In the genomic region with DNA sequence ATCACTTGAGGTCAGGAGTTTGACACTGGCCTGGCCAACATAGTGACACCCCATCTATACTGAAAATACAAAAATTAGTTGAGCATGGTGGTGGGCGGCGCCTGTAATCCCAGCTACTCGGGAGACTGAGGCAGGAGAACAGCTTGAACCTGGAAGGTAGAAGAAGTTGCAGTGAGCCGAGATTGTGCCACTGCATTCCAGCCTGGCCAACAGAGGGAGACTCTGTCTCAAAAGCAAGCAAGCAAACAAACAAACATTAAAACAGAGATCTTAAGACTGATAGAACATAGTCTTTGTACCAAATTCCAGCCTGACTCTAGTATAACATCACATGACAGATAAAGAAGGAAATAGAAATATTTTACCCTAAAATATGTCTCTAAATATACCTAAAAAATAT, we compare ENCODE assay signal across 16 cellular contexts.
DNase-seq lines count a peak whose midpoint lies in the region; TF ChIP-seq lines count a peak whose summit lies in the region.
"Had no signal": no experiment of that assay in that cellular context is flagged by ENCODE, and none has a peak within 500 bp of the region (broad histone marks: within the 10 kb centered on the region; RNA-seq: fewer than 3 reads in every experiment).

No MANE protein-coding gene starts in this region.

- H3K36me3 Mint-ChIP-seq in endothelial cell (ENCODE audit: low read depth, unreplicated experiment) = peaks cover 3% of the 10 kb centered on the region

- no peak overlapping the region for H3K4me3 Mint-ChIP-seq in endothelial cell (ENCODE audit: unreplicated experiment)
- H3K4me3 Mint-ChIP-seq: T-helper 2 cell treated with Interferon-gamma antibody and Interleukin-4, amounts not matched to agents 5 μg/mL and 100 μg/mL, for 36 hours had no signal

- DNase-seq in DMS53 (lab: John Stamatoyannopoulos, UW) = peak; percentile 20
- no peak for DNase-seq in DMS53 treated with DMSO at 0.1 percent for 48 hours (lab: John Stamatoyannopoulos, UW; ENCODE audit: unreplicated experiment)
- DNase-seq in adrenal gland = no peak
- DNase-seq in foreskin melanocyte = peak; percentile 32
- DNase-seq in islet precursor cell = no peak
- no peak for DNase-seq in NCI-H1048 (lab: John Stamatoyannopoulos, UW)
- DNase-seq in endothelial cell (ENCODE audit: low spot score) = no peak
- DNase-seq: 8988T; activated CD4-positive, alpha-beta T cell treated with anti-CD3 and anti-CD28 coated beads, Interleukin-2, amount 50 U/mL, for 4 hours; anterior cingulate cortex; HCEC 1CT; NCI-H1436 treated with DMSO at 0.1 percent for 48 hours; NCI-H510A; nucleus accumbens had no signal

- H3K9me3 ChIP-seq in adrenal gland (replicated peaks in 1 of 3) = no peaks in the 10 kb centered on the region
- H3K9me3 ChIP-seq in subcutaneous abdominal adipose tissue (ENCODE audit: control insufficient read depth in 5 of 5, low read length in 5 of 5) = no peaks in the 10 kb centered on the region

- H3K4me1 ChIP-seq in adrenal gland (replicated peaks in 1 of 2) = no peaks in the 10 kb centered on the region
- peaks cover 0 to 12% (median 2%) of the 10 kb centered on the region in 5 donors for H3K4me1 ChIP-seq in subcutaneous abdominal adipose tissue (ENCODE audit: control insufficient read depth in 5 of 5, insufficient read depth in 5 of 5, low read length in 5 of 5)

- H3K9me3 Mint-ChIP-seq in endothelial cell (ENCODE audit: unreplicated experiment) = no peaks in the 10 kb centered on the region

- no peak for TF ChIP-seq POLR2A in adrenal gland (IDR thresholded peaks at IDR 0.05)

- no peak overlapping the region for H3K27ac ChIP-seq in adrenal gland
- peak overlapping the region; percentile 37 for H3K27ac ChIP-seq in subcutaneous abdominal adipose tissue (ENCODE audit: low read depth, low read length)

- H3K9ac ChIP-seq in subcutaneous abdominal adipose tissue (ENCODE audit: low read length in 5 of 5) = no peak overlapping the region

- H3K27me3 ChIP-seq in adrenal gland (no peaks in the 10 kb centered on the region), subcutaneous abdominal adipose tissue (ENCODE audit: control insufficient read depth in 5 of 5, insufficient read depth in 4 of 5, low read length in 5 of 5) (no peaks in the 10 kb centered on the region)

- no peaks in the 10 kb centered on the region for H3K27me3 Mint-ChIP-seq in endothelial cell (ENCODE audit: unreplicated experiment)

- peak in 4 of 6 experiments; percentile 10 to 40 (median 36) for TF ChIP-seq CTCF in adrenal gland (IDR thresholded peaks at IDR 0.05)
- no peak for TF ChIP-seq CTCF in endothelial cell (IDR thresholded peaks at IDR 0.05; ENCODE audit: unreplicated experiment)

- H3K4me3 ChIP-seq in adrenal gland (no peak overlapping the region), subcutaneous abdominal adipose tissue (ENCODE audit: low read depth in 1 of 5, low read length in 5 of 5) (no peak overlapping the region)

- intact Hi-C loops in adrenal gland (cut with DNase I) = no loop called here

- H3K4me1 Mint-ChIP-seq in endothelial cell (ENCODE audit: unreplicated experiment) = peaks cover 28% of the 10 kb centered on the region

- H3K27ac Mint-ChIP-seq in endothelial cell (ENCODE audit: unreplicated experiment) = no peak overlapping the region
- H3K27ac Mint-ChIP-seq: T-helper 2 cell treated with Interferon-gamma antibody and Interleukin-4, amounts not matched to agents 5 μg/mL and 100 μg/mL, for 36 hours had no signal

- H3K36me3 ChIP-seq in adrenal gland (replicated peaks in 1 of 2) = no peaks in the 10 kb centered on the region
- no peaks in the 10 kb centered on the region for H3K36me3 ChIP-seq in subcutaneous abdominal adipose tissue (ENCODE audit: control insufficient read depth in 5 of 5, insufficient read depth in 5 of 5, low read length in 5 of 5)

- WGBS in adrenal gland, 4 donors = 83 to 92% (median 87%) methylated on average over 4 of the region's 4 CpGs

Comparison
In these comparisons a context has a peak if more than half of its experiments do, and no peak if none do; other contexts are left out.
1. DNase-seq: peak in DMS53 (single experiment) and foreskin melanocyte (single experiment); none in DMS53 treated with DMSO at 0.1 percent for 48 hours (single experiment), adrenal gland (0 of 7), islet precursor cell (single experiment), NCI-H1048 (single experiment) and endothelial cell (single experiment).